Comparison of ENCODE assay signal across 1 cellular context in genomic region chr9:131554865-131555351, GRCh38.
A peak's percentile ranks its signal among the peaks of the same experiment; 100 is the strongest.
TF ChIP-seq lines count a peak whose summit lies in the region.

No MANE protein-coding gene starts in this region.

TF ChIP-seq in H1, 55 proteins besides CTCF, POLR2A, EP300 and RAD21:
- TF ChIP-seq BACH1 (IDR thresholded peaks at IDR 0.05; ENCODE audit: low read length) (0 out of 2 replicates have a peak, but pooled peaks have one; percentile 15), RBBP5 (IDR thresholded peaks at IDR 0.05; ENCODE audit: borderline replicate concordance, low read depth, low read length) (no peak), SUZ12 (IDR thresholded peaks at IDR 0.05; ENCODE audit: low read length) (peak; percentile 76), EZH2 (IDR thresholded peaks at IDR 0.05; ENCODE audit: low read depth, low read length, severe bottlenecking) (peak; percentile 74)
